Comparison of ENCODE assay signal across 20 cellular contexts in the genomic region with DNA sequence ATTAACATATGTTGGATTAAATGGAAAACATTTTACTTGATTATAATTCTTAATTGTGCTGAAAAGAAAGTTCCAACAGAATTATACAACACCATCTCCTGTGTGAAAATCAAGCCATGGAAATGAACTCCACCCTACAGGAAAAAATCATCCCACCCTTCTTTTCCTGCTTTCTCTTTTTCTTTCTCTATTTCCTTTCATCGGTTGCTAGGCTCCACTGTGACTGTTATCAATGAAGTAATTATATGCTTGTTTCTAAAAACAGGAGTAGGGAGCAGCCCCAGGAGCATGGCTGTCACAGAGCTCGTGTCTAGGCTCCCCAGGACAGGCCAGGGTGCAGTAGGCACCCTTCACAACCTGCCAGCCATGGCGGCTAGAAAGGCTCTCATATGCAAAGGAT. TPM values are rescaled to one million over a fixed set of nuclear protein-coding genes. Genes with fewer than 3 reads are reported as not detected.
DNase-seq lines count a peak whose midpoint lies in the region; ATAC-seq and TF ChIP-seq lines count a peak whose summit lies in the region.
"Had no signal": no experiment of that assay in that cellular context is flagged by ENCODE, and none has a peak within 500 bp of the region (broad histone marks: within the 10 kb centered on the region; RNA-seq: fewer than 3 reads in every experiment).

No MANE protein-coding gene starts in this region.

- H3K27me3 ChIP-seq in BLaER1 = no peaks in the 10 kb centered on the region
- H3K27me3 ChIP-seq in Karpas-422 (ENCODE audit: low read length) = no peaks in the 10 kb centered on the region
- no peaks in the 10 kb centered on the region for H3K27me3 ChIP-seq in iPS-20b (ENCODE audit: insufficient read depth, low read length)

- no peak overlapping the region for H3K4me3 ChIP-seq in BLaER1
- H3K4me3 ChIP-seq in Karpas-422 (ENCODE audit: low read length) = no peak overlapping the region
- H3K4me3 ChIP-seq in iPS-20b (ENCODE audit: low read length) = no peak overlapping the region

- H3K27ac Mint-ChIP-seq in central memory CD8-positive, alpha-beta T cell (ENCODE audit: low read depth) = peak overlapping the region; percentile 74
- H3K27ac Mint-ChIP-seq in type B pancreatic cell = no peak overlapping the region
- H3K27ac Mint-ChIP-seq: B cell had no signal

- TF ChIP-seq CTCF in type B pancreatic cell (conservative IDR thresholded peaks at IDR 0.05) = no peak

- no peaks in the 10 kb centered on the region for H3K4me1 Mint-ChIP-seq in central memory CD8-positive, alpha-beta T cell
- H3K4me1 Mint-ChIP-seq in type B pancreatic cell (ENCODE audit: unreplicated experiment) = no peaks in the 10 kb centered on the region
- H3K4me1 Mint-ChIP-seq: B cell had no signal

- H3K9me3 Mint-ChIP-seq in central memory CD8-positive, alpha-beta T cell = no peaks in the 10 kb centered on the region
- H3K9me3 Mint-ChIP-seq in type B pancreatic cell = no peaks in the 10 kb centered on the region
- H3K9me3 Mint-ChIP-seq: CD4-positive, alpha-beta memory T cell; H9 had no signal

- H3K4me2 ChIP-seq in BLaER1 (peak overlapping the region; percentile 22; the same call in 1 of the 2 replicates), Karpas-422 (ENCODE audit: low read depth, low read length, poor library complexity, severe bottlenecking) (no peak overlapping the region)

- H3K9me3 ChIP-seq in BLaER1 = no peaks in the 10 kb centered on the region
- H3K9me3 ChIP-seq in Karpas-422 (ENCODE audit: low read length) = no peaks in the 10 kb centered on the region
- H3K9me3 ChIP-seq in iPS-20b (ENCODE audit: insufficient read depth, low read depth, low read length) = no peaks in the 10 kb centered on the region

- H3K9ac ChIP-seq in BLaER1 (no peak overlapping the region), Karpas-422 (ENCODE audit: low read length) (no peak overlapping the region), iPS-20b (ENCODE audit: low read depth, low read length) (no peak overlapping the region)

- no peaks in the 10 kb centered on the region for H4K20me1 ChIP-seq in BLaER1
- H4K20me1 ChIP-seq in Karpas-422 (ENCODE audit: insufficient read depth, low read depth, low read length) = no peaks in the 10 kb centered on the region

- DNase-seq in Karpas-422 (no peak), type B pancreatic cell (ENCODE audit: extremely low spot score, unreplicated experiment) (no peak), HUDEP-2 (lab: John Stamatoyannopoulos, UW; ENCODE audit: unreplicated experiment in 76 of 76) (no peak)
- DNase-seq in central memory CD8-positive, alpha-beta T cell (ENCODE audit: low spot score in 2 of 2) = no peak
- DNase-seq: C1 segment of cervical spinal cord; Calu3; CD4-positive, alpha-beta memory T cell; COR-L47; DMS53; DMS79 treated with DMSO at 0.1 percent for 48 hours; GF-D8; GOT3; H9 had no signal

- H3K79me2 ChIP-seq in Karpas-422 (ENCODE audit: low read length) = peaks cover 14% of the 10 kb centered on the region

- H3K4me1 ChIP-seq in BLaER1 (peaks cover 42% of the 10 kb centered on the region), Karpas-422 (ENCODE audit: low read length) (peaks cover 26% of the 10 kb centered on the region), iPS-20b (ENCODE audit: insufficient read depth, low read length) (peaks cover 28% of the 10 kb centered on the region)

- no peaks in the 10 kb centered on the region for H3K36me3 ChIP-seq in BLaER1
- H3K36me3 ChIP-seq in Karpas-422 (ENCODE audit: insufficient read depth, low read length) = no peaks in the 10 kb centered on the region; the same call in 1 of the 2 replicates
- H3K36me3 ChIP-seq in iPS-20b (ENCODE audit: insufficient read depth, low read depth, low read length) = no peaks in the 10 kb centered on the region

- ATAC-seq in central memory CD8-positive, alpha-beta T cell (replicated peaks; ENCODE audit: extremely low read depth, poor library complexity, severe bottlenecking) = no peak
- no peak for ATAC-seq in HG02970 (IDR thresholded peaks at IDR 0.05; ENCODE audit: low FRiP score, unreplicated experiment)
- ATAC-seq in HG03342 (IDR thresholded peaks at IDR 0.05; ENCODE audit: unreplicated experiment) = no peak
- ATAC-seq: HCT116 had no signal

- no peaks in the 10 kb centered on the region for H3K27me3 Mint-ChIP-seq in central memory CD8-positive, alpha-beta T cell
- no peaks in the 10 kb centered on the region for H3K27me3 Mint-ChIP-seq in type B pancreatic cell
- H3K27me3 Mint-ChIP-seq: B cell; CD4-positive, alpha-beta memory T cell had no signal

- no peak overlapping the region for H3K4me3 Mint-ChIP-seq in central memory CD8-positive, alpha-beta T cell
- H3K4me3 Mint-ChIP-seq in type B pancreatic cell = no peak overlapping the region
- H3K4me3 Mint-ChIP-seq: B cell; CD4-positive, alpha-beta memory T cell; H9 had no signal

- H3K9me2 ChIP-seq in Karpas-422 (replicated peaks; ENCODE audit: insufficient read depth, low read length) = no peaks in the 10 kb centered on the region

- no peak overlapping the region for H2AFZ ChIP-seq in Karpas-422 (ENCODE audit: low read length)

- H3K27ac ChIP-seq in BLaER1 (no peak overlapping the region), Karpas-422 (ENCODE audit: low read length) (0 out of 2 replicates have a peak overlapping the region, but pooled peaks have one; percentile 3), iPS-20b (ENCODE audit: low read length) (peak overlapping the region; percentile 30)
- H3K27ac ChIP-seq: 22Rv1 had no signal

- H3K36me3 Mint-ChIP-seq in central memory CD8-positive, alpha-beta T cell (ENCODE audit: insufficient read depth) = peaks cover 2% of the 10 kb centered on the region
- H3K36me3 Mint-ChIP-seq in type B pancreatic cell = peaks cover 9% of the 10 kb centered on the region

RNA-seq across cellular contexts. Expression of gene MPC1, which starts 13.0 kb away (rescaled TPM):
- 62.7 and 109 TPM in 2 replicates for total RNA-seq in Karpas-422 (2014; rRNA removed; shearing (Covaris generic); ENCODE audit: low replicate concordance)
- total RNA-seq in type B pancreatic cell (ENCODE audit: low replicate concordance) = 40.9 and 45.8 TPM in 2 replicates

RNA-seq across cellular contexts. Expression of gene SFT2D1, which starts 27.4 kb away (rescaled TPM):
- total RNA-seq in Karpas-422 (2014; rRNA removed; shearing (Covaris generic); ENCODE audit: low replicate concordance) = 71.6 and 119 TPM in 2 replicates
- total RNA-seq in type B pancreatic cell (ENCODE audit: low replicate concordance) = 29.5 and 36.0 TPM in 2 replicates
